In the genomic region with DNA sequence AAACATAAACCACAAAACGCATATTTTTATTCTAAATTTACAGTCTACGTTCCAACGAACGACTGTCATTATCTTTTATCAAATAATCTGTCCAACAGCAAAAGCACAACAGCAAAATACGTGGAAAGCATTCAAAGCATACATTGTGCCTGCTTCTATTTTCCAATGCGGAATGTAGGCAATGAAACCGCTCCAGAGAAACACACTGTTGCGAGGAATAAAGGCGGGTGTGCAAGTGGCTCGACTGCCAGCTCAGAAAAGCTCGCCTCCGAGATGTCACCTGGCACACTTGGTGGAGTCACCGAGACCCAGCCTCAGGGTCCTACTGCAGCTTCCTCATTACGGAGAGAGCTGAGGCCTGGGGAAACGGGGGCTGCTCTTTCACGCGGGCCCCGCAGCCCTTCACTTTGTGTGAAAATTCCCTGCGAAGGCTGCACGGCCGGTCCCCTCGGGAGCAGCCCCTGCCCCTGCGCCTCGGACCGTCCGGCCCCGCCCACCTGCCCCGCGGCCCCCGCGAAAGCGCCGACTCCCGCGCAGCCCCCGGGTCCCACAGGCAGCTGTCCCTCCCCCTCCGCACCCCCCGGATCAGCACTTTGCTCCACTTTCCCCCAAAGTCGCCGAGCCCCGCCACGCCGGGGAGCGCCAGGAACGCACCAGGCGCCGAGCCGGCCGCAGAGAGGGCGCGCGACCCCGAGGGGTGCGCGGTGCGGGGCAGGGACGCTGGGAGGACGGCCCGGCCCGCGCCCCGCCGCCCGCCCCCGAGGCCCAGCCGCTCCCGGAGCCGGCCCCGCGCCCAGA, we compare ENCODE assay signal across 8 cellular contexts. TPM values are rescaled to one million over a fixed set of nuclear protein-coding genes. Genes with fewer than 3 reads are reported as not detected.
DNase-seq lines count a peak whose midpoint lies in the region; FAIRE-seq and TF ChIP-seq lines count a peak whose summit lies in the region.

No MANE protein-coding gene starts in this region.

- H3K36me3 Mint-ChIP-seq in immature natural killer cell, result peaks cover 0 to 5% (median 3%) of the 10 kb centered on the region in 3 donors

- H3K4me3 Mint-ChIP-seq in immature natural killer cell, result peak overlapping the region; percentile 80 to 94 (median 88)

- 5% methylated on average over 18 of the region's 70 CpGs for WGBS in mammary epithelial cell (ENCODE audit: low coverage, missing lambda C conversion rate)
- 0 to 1% (median 1%) methylated on average over 38 to 70 of the region's 70 CpGs for WGBS in small intestine, 3 donors

- no peak for FAIRE-seq in small intestine (lab: Jason Lieb, UNC)

- in situ Hi-C loops in mammary epithelial cell (cut with MboI; ENCODE audit: low sequenced_read_pairs in 2 of 2), result no loop called here

- H3K27ac ChIP-seq in mammary epithelial cell (ENCODE audit: insufficient read depth, low read depth, low read length), result no peak overlapping the region
- peak overlapping the region; percentile 92 to 95 for H3K27ac ChIP-seq in small intestine (ENCODE audit: low read depth in 1 of 2, low read length in 1 of 2)

- H3K4me2 ChIP-seq in mammary epithelial cell (ENCODE audit: insufficient read depth, low read depth, low read length), result peak overlapping the region; percentile 95

- peak overlapping the region; percentile 74 to 92 (median 81) for H3K27ac Mint-ChIP-seq in immature natural killer cell

- CTCF ChIA-PET in mammary epithelial cell (lab: Charles Lee; ENCODE audit: low non-redundant PET), result interaction anchor here (0.6 to 1.1 kb wide), 2 partner anchors 81 to 975 kb away, joined by 6 to 8 read pairs; no protein-coding TSS in a partner anchor

- H3K9me3 ChIP-seq in mammary epithelial cell (replicated peaks; ENCODE audit: insufficient read depth, low read length) (no peaks in the 10 kb centered on the region), small intestine (ENCODE audit: control insufficient read depth, low read depth) (no peaks in the 10 kb centered on the region)

- H3K4me1 Mint-ChIP-seq in immature natural killer cell, result peaks cover 65 to 81% of the 10 kb centered on the region in 2 donors

- BruUV-seq in mammary epithelial cell (replicated peaks; lab: Mats Ljungman, UMichigan), result no TSS peak

- intact Hi-C loops in mammary epithelial cell (cut with micrococcal nuclease), result loop anchor here (1.0 to 10.0 kb wide), 5 partner anchors 65 to 337 kb away; no protein-coding TSS in a partner anchor

- H2AFZ ChIP-seq in mammary epithelial cell (ENCODE audit: low read depth, low read length), result peak overlapping the region; percentile 88

- H3K4me3 ChIP-seq in GM06990 (replicated peaks; ENCODE audit: low read depth, low read length) (peak overlapping the region; percentile 70), mammary epithelial cell (replicated peaks in 1 of 3; ENCODE audit: insufficient read depth in 1 of 3, low read depth in 2 of 3, low read length in 3 of 3) (peak overlapping the region; percentile 62 to 72 (median 65)), small intestine (ENCODE audit: low read depth in 1 of 2, low read length in 2 of 2) (peak overlapping the region; percentile 92 to 93)

- DNase-seq in GM06990 (ENCODE audit: extremely low read depth, insufficient read length) (no peak), LoVo (ENCODE audit: low spot score) (peak; percentile 15), UCSD-AML1 (lab: John Stamatoyannopoulos, UW; ENCODE audit: unreplicated experiment) (peak; percentile 52), mammary epithelial cell (no peak), immature natural killer cell (peak; percentile 38 to 49 (median 39)), small intestine (peak; percentile 72), GM20000 (ENCODE audit: low spot score) (no peak), NCI-H524 treated with DMSO at 0.1 percent for 48 hours (lab: John Stamatoyannopoulos, UW) (no peak)

- H3K27me3 ChIP-seq in GM06990 (replicated peaks; ENCODE audit: control insufficient read depth, insufficient read depth, low read length) (no peaks in the 10 kb centered on the region), mammary epithelial cell (ENCODE audit: insufficient read depth, low read length) (no peaks in the 10 kb centered on the region), small intestine (ENCODE audit: control insufficient read depth in 2 of 2, insufficient read depth in 2 of 2, low read length in 2 of 2) (no peaks in the 10 kb centered on the region)

- dilution Hi-C loops in mammary epithelial cell (cut with HindIII; ENCODE audit: low sequenced_read_pairs), result no loop called here

- H3K79me2 ChIP-seq in mammary epithelial cell (ENCODE audit: insufficient read depth, low read length), result no peaks in the 10 kb centered on the region

- H3K27me3 Mint-ChIP-seq in immature natural killer cell (ENCODE audit: low read depth in 3 of 3), result peaks cover 0 to 15% (median 2%) of the 10 kb centered on the region in 3 donors

- H3K4me1 ChIP-seq in mammary epithelial cell (ENCODE audit: insufficient read depth, low read length) (peaks cover 14% of the 10 kb centered on the region), small intestine (ENCODE audit: control insufficient read depth in 2 of 2, insufficient read depth in 1 of 2, low read depth in 1 of 2, low read length in 1 of 2) (peaks cover 7 to 11% of the 10 kb centered on the region in 2 donors)

- no peaks in the 10 kb centered on the region for H4K20me1 ChIP-seq in mammary epithelial cell (ENCODE audit: insufficient read depth, low read length)

- H3K9ac ChIP-seq in mammary epithelial cell (ENCODE audit: insufficient read depth, low read length), result peak overlapping the region; percentile 6

- H3K36me3 ChIP-seq in GM06990 (ENCODE audit: control insufficient read depth, insufficient read depth, low read length) (no peaks in the 10 kb centered on the region), mammary epithelial cell (ENCODE audit: insufficient read depth, low read length) (no peaks in the 10 kb centered on the region), small intestine (ENCODE audit: control insufficient read depth in 2 of 2, insufficient read depth in 2 of 2, low read length in 2 of 2) (no peaks in the 10 kb centered on the region)

- no peaks in the 10 kb centered on the region for H3K9me3 Mint-ChIP-seq in immature natural killer cell

- TF ChIP-seq CTCF in GM06990 (IDR thresholded peaks at IDR 0.05; ENCODE audit: insufficient read depth, low read length, poor library complexity, severe bottlenecking) (no peak), mammary epithelial cell (conservative IDR thresholded peaks at IDR 0.05 in 1 of 2, IDR thresholded peaks at IDR 0.05 in 1 of 2; ENCODE audit: extremely low read depth in 1 of 2, insufficient read depth in 1 of 2, low read depth in 1 of 2, low read length in 2 of 2) (no peak), GM20000 (IDR thresholded peaks at IDR 0.05; ENCODE audit: extremely low read depth, missing control alignments) (no peak)

RNA-seq across cellular contexts. Expression of gene MGAT4A, which starts 0.7 kb away (rescaled TPM):
- 1 to 10 TPM; 2.0 to 4.3 TPM for total RNA-seq in mammary epithelial cell
- 0.79 TPM for polyA plus RNA-seq in mammary epithelial cell
- 2.3 TPM for polyA minus RNA-seq in mammary epithelial cell
- polyA plus RNA-seq in immature natural killer cell, result 100 to 1,000 TPM; 113 to 155 (median 128) TPM
- 10 to 100 TPM; 28.9 to 38.3 (median 35.8) TPM for polyA plus RNA-seq in small intestine

Comparison
In these comparisons a context has a peak if more than half of its experiments do, and no peak if none do; other contexts are left out.
1. DNase-seq: peak in LoVo (single experiment), UCSD-AML1 (single experiment), immature natural killer cell (3 of 3) and small intestine (single experiment); none in GM06990 (single experiment), mammary epithelial cell (single experiment), GM20000 (single experiment) and NCI-H524 treated with DMSO at 0.1 percent for 48 hours (single experiment).
2. RNA of gene MGAT4A, which starts 0.7 kb away (polyA plus RNA-seq): 113 to 155 TPM in immature natural killer cell and 28.9 to 38.3 TPM in small intestine; 0.79 TPM in mammary epithelial cell (single experiment); every median in the first group is over 10 times any median in the second.
3. Peak in every context shown above with its lines, with median percentiles within 50 percentile points of each other: H3K4me3 ChIP-seq.